ENCODE assay signal across 8 cellular contexts in genomic region chr20:2800590-2801458, GRCh38. TPM values are rescaled to one million over a fixed set of nuclear protein-coding genes. Genes with fewer than 3 reads are reported as not detected.
DNase-seq lines count a peak whose midpoint lies in the region; ATAC-seq and TF ChIP-seq lines count a peak whose summit lies in the region.

TSS of gene CPXM1 (minus strand) at chr20:2800627. CDS start at chr20:2800572, 55 bp downstream.

- peak within 1 kb of the TSS; percentile 51 for H3K4me3 ChIP-seq in GM06990 (replicated peaks; ENCODE audit: low read depth, low read length)
- H3K4me3 ChIP-seq in colonic mucosa = peak within 1 kb of the TSS; percentile 9
- H3K4me3 ChIP-seq in naive thymus-derived CD4-positive, alpha-beta T cell (ENCODE audit: low read length) = peak within 1 kb of the TSS; percentile 55

- peaks cover 3% of the 10 kb centered on the region for H3K27me3 ChIP-seq in GM06990 (replicated peaks; ENCODE audit: control insufficient read depth, insufficient read depth, low read length)
- peaks cover 50% of the 10 kb centered on the region for H3K27me3 ChIP-seq in colonic mucosa
- peaks cover 0 to 12% of the 10 kb centered on the region in 2 donors for H3K27me3 ChIP-seq in naive thymus-derived CD4-positive, alpha-beta T cell (ENCODE audit: control insufficient read depth in 2 of 2, insufficient read depth in 2 of 2, low read length in 2 of 2)

- H3K36me3 ChIP-seq in GM06990 (ENCODE audit: control insufficient read depth, insufficient read depth, low read length) (no peaks in the 10 kb centered on the region), colonic mucosa (no peaks in the 10 kb centered on the region)
- no peaks in the 10 kb centered on the region for H3K36me3 ChIP-seq in naive thymus-derived CD4-positive, alpha-beta T cell (ENCODE audit: control insufficient read depth in 2 of 3, insufficient read depth in 3 of 3, low read length in 3 of 3)

- POLR2A ChIA-PET in naive thymus-derived CD4-positive, alpha-beta T cell (lab: Charles Lee) = interaction anchor here (1.0 to 1.3 kb wide), 2 partner anchors 71 to 88 kb away, joined by 3 read pairs; no protein-coding TSS in a partner anchor

- peak within 1 kb of the TSS in 1 of 2 donors; percentile 43 for H3K9ac ChIP-seq in colonic mucosa (ENCODE audit: low read depth in 2 of 2, low read length in 2 of 2)

- peaks cover 0 to 9% (median 4%) of the 10 kb centered on the region in 5 donors for H3K36me3 Mint-ChIP-seq in naive thymus-derived CD4-positive, alpha-beta T cell

- H3K4me1 ChIP-seq in colonic mucosa = peaks cover 4% of the 10 kb centered on the region
- H3K4me1 ChIP-seq in naive thymus-derived CD4-positive, alpha-beta T cell (ENCODE audit: control insufficient read depth in 2 of 2, insufficient read depth in 2 of 2, low read length in 2 of 2) = peaks cover 0 to 7% of the 10 kb centered on the region in 2 donors

- H3K4me3 Mint-ChIP-seq in naive thymus-derived CD4-positive, alpha-beta T cell = peak within 1 kb of the TSS; percentile 86 to 99 (median 90)

- peaks cover 55 to 71% (median 65%) of the 10 kb centered on the region in 5 donors for H3K27me3 Mint-ChIP-seq in naive thymus-derived CD4-positive, alpha-beta T cell

- no peak within 1 kb of the TSS for H3K27ac ChIP-seq in colonic mucosa
- no peak within 1 kb of the TSS for H3K27ac ChIP-seq in naive thymus-derived CD4-positive, alpha-beta T cell (ENCODE audit: low read depth, low read length)

- TF ChIP-seq CTCF in GM06990 (IDR thresholded peaks at IDR 0.05; ENCODE audit: insufficient read depth, low read length, poor library complexity, severe bottlenecking) (peak; percentile 5), colonic mucosa (IDR thresholded peaks at IDR 0.05) (no peak)

- peaks cover 19 to 29% (median 25%) of the 10 kb centered on the region in 7 donors for H3K4me1 Mint-ChIP-seq in naive thymus-derived CD4-positive, alpha-beta T cell

- peak; percentile 54 for DNase-seq in GM06990 (ENCODE audit: extremely low read depth, insufficient read length)
- DNase-seq in NCI-H748 (lab: John Stamatoyannopoulos, UW; ENCODE audit: unreplicated experiment) = peak; percentile 83
- DNase-seq in colonic mucosa = no peak
- no peak for DNase-seq in naive thymus-derived CD4-positive, alpha-beta T cell
- no peak for DNase-seq in HK-2 (ENCODE audit: unreplicated experiment)
- DNase-seq in HT-29 (ENCODE audit: low spot score) = no peak
- no peak for DNase-seq in Ammon's horn (ENCODE audit: low spot score)

- peak within 1 kb of the TSS in 3 of 9 donors; percentile 34 to 69 (median 55) for H3K27ac Mint-ChIP-seq in naive thymus-derived CD4-positive, alpha-beta T cell

- no peaks in the 10 kb centered on the region for H3K9me3 ChIP-seq in colonic mucosa
- H3K9me3 ChIP-seq in naive thymus-derived CD4-positive, alpha-beta T cell (ENCODE audit: control insufficient read depth in 2 of 3, low read length in 3 of 3) = no peaks in the 10 kb centered on the region

- intact Hi-C loops in colonic mucosa (cut with DNase I) = no loop called here
- intact Hi-C loops in naive thymus-derived CD4-positive, alpha-beta T cell (cut with micrococcal nuclease) = loop anchor here in 1 of 2 donors (2.0 kb wide), 1 partner anchor 40 kb away; the partner anchor contains the start of genes PCED1A and VPS16

- H3K9me3 Mint-ChIP-seq in naive thymus-derived CD4-positive, alpha-beta T cell = peaks cover 0 to 4% (median 0%) of the 10 kb centered on the region in 11 donors

- CTCF ChIA-PET in naive thymus-derived CD4-positive, alpha-beta T cell (lab: Charles Lee) = no interaction called here

- ATAC-seq in GM21825 (IDR thresholded peaks at IDR 0.05; ENCODE audit: unreplicated experiment) = peak; percentile 63
- ATAC-seq in naive thymus-derived CD4-positive, alpha-beta T cell = peak; percentile 61

RNA-seq across cellular contexts. Expression of gene CPXM1, which starts in this region (rescaled TPM):
- total RNA-seq in colonic mucosa = 1 to 10 TPM in 1 of 2 donors, under 1 TPM in 1; 0.98 to 1.1 TPM
- total RNA-seq in naive thymus-derived CD4-positive, alpha-beta T cell = 1 to 10 TPM in 2 of 5 experiments, under 1 TPM in 3; 0.19 to 1.8 (median 0.32) TPM
- under 1 TPM in 1 of 2 donors, not detected in 1; 0.12 TPM for polyA plus RNA-seq in naive thymus-derived CD4-positive, alpha-beta T cell
- not detected in 2 replicates for total RNA-seq in HT-29 (2014; rRNA removed; shearing (Covaris generic))

Comparison
In these comparisons a context has a peak if more than half of its experiments do, and no peak if none do; other contexts are left out.
1. DNase-seq: peak in GM06990 (single experiment) and NCI-H748 (single experiment); none in colonic mucosa (single experiment), naive thymus-derived CD4-positive, alpha-beta T cell (0 of 9), HK-2 (single experiment), HT-29 (single experiment) and Ammon's horn (single experiment).
2. Peak in every context shown above with its lines, with median percentiles within 50 percentile points of each other: H3K4me3 ChIP-seq.